In the genomic region with DNA sequence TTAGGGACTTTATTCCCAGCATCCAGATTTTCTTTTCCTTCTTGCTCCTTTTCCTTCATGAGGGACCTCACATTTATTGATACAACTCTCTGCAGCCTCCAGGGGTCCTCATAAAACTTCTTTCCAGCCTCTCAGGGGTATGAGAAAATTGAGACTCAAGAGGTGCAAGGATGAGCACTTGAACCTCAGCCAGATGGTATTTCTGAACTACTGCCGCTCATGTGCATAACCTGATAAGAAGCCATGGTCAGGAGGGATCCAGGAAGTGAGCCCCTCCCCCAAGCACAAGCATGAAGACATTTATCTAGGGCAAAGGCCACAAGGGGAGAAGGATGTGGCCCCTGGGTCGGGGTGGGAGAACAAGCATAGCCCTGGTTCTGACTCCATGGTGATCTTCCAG, we compare ENCODE assay signal across 1 cellular context.
TF ChIP-seq lines count a peak whose summit lies in the region.

No MANE protein-coding gene starts in this region.

TF ChIP-seq in K562, 482 proteins besides CTCF, POLR2A, EP300 and RAD21 (continued from another document and continues in another):
- TF ChIP-seq, protein P1, sequence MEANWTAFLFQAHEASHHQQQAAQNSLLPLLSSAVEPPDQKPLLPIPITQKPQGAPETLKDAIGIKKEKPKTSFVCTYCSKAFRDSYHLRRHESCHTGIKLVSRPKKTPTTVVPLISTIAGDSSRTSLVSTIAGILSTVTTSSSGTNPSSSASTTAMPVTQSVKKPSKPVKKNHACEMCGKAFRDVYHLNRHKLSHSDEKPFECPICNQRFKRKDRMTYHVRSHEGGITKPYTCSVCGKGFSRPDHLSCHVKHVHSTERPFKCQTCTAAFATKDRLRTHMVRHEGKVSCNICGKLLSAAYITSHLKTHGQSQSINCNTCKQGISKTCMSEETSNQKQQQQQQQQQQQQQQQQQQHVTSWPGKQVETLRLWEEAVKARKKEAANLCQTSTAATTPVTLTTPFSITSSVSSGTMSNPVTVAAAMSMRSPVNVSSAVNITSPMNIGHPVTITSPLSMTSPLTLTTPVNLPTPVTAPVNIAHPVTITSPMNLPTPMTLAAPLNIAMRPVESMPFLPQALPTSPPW (CRISPR knock-in tag; IDR thresholded peaks at IDR 0.05): peak; percentile 37
- TF ChIP-seq, protein P2, sequence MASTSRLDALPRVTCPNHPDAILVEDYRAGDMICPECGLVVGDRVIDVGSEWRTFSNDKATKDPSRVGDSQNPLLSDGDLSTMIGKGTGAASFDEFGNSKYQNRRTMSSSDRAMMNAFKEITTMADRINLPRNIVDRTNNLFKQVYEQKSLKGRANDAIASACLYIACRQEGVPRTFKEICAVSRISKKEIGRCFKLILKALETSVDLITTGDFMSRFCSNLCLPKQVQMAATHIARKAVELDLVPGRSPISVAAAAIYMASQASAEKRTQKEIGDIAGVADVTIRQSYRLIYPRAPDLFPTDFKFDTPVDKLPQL (IDR thresholded peaks at IDR 0.05; ENCODE audit: extremely low read depth, insufficient read length): no peak
- TF ChIP-seq ZC3H11A (IDR thresholded peaks at IDR 0.05; ENCODE audit: low read depth, low read length) (no peak), TAL1 (IDR thresholded peaks at IDR 0.05) (peak; percentile 83), NCOA6 (IDR thresholded peaks at IDR 0.05) (0 out of 2 replicates have a peak, but pooled peaks have one; percentile 23), NRF1 (conservative IDR thresholded peaks at IDR 0.05 in 1 of 2, IDR thresholded peaks at IDR 0.05 in 1 of 2) (0 out of 4 replicates have a peak, but pooled peaks of 1 of the 2 experiments have one; percentile 28), RBM17 (IDR thresholded peaks at IDR 0.05; ENCODE audit: borderline replicate concordance, low read depth, low read length) (no peak), C11orf30 (IDR thresholded peaks at IDR 0.05; ENCODE audit: low read depth) (no peak), FOXK2 (conservative IDR thresholded peaks at IDR 0.05 in 1 of 2, IDR thresholded peaks at IDR 0.05 in 1 of 2; ENCODE audit: low read depth in 2 of 2) (peak in 1 of 2 experiments; percentile 47; a peak in 1 of 4 replicates), ZNF707 (CRISPR knock-in tag; conservative IDR thresholded peaks at IDR 0.05) (no peak), TSC22D4 (tag; IDR thresholded peaks at IDR 0.05) (no peak), HOXB6 (CRISPR knock-in tag; IDR thresholded peaks at IDR 0.05; ENCODE audit: borderline replicate concordance) (no peak), KLF13 (tag; IDR thresholded peaks at IDR 0.05; ENCODE audit: borderline replicate concordance, low read depth) (no peak), KLF16 (IDR thresholded peaks at IDR 0.05) (peak; percentile 83), TCF3 (CRISPR knock-in tag; IDR thresholded peaks at IDR 0.05) (peak; percentile 89), SMAD4 (CRISPR knock-in tag; conservative IDR thresholded peaks at IDR 0.05) (peak; percentile 91), ZBTB7A (IDR thresholded peaks at IDR 0.05; ENCODE audit: borderline replicate concordance, control insufficient read depth, low read depth, low read length) (peak; percentile 54; the same call in 1 of the 2 replicates), CBFA2T2 (conservative IDR thresholded peaks at IDR 0.05) (peak; percentile 87), ZNF197 (CRISPR knock-in tag; IDR thresholded peaks at IDR 0.05; ENCODE audit: low read depth) (0 out of 2 replicates have a peak, but pooled peaks have one; percentile 39), STAT5A (IDR thresholded peaks at IDR 0.05; ENCODE audit: borderline replicate concordance, low read length) (peak; percentile 56; the same call in 1 of the 2 replicates), RCOR1 (IDR thresholded peaks at IDR 0.05; ENCODE audit: borderline replicate concordance in 1 of 2, low read depth in 2 of 2, low read length in 2 of 2) (peak; percentile 66 to 86; a peak in 3 of 4 replicates), MAFK (IDR thresholded peaks at IDR 0.05; ENCODE audit: low read length) (no peak), ZNF24 (IDR thresholded peaks at IDR 0.05) (peak; percentile 58; the same call in 1 of the 2 replicates), SMARCC2 (IDR thresholded peaks at IDR 0.05; ENCODE audit: low read depth) (no peak), MAZ (CRISPR knock-in tag; conservative IDR thresholded peaks at IDR 0.05 in 1 of 2, IDR thresholded peaks at IDR 0.05 in 1 of 2) (0 out of 4 replicates have a peak, but pooled peaks of 1 of the 2 experiments have one; percentile 21), NR2C1 (IDR thresholded peaks at IDR 0.05) (peak; percentile 41; the same call in 1 of the 2 replicates), NR2C1 (tag; IDR thresholded peaks at IDR 0.05) (no peak; the same call in 1 of the 2 replicates), ZKSCAN8 (CRISPR knock-in tag; IDR thresholded peaks at IDR 0.05) (no peak), HSF4 (CRISPR knock-in tag; IDR thresholded peaks at IDR 0.05; ENCODE audit: borderline replicate concordance) (no peak), TAF9B (IDR thresholded peaks at IDR 0.05; ENCODE audit: partially characterized antibody) (peak; percentile 54), RBFOX2 (IDR thresholded peaks at IDR 0.05; ENCODE audit: low read depth, low read length) (no peak)
- TF ChIP-seq, protein P3, sequence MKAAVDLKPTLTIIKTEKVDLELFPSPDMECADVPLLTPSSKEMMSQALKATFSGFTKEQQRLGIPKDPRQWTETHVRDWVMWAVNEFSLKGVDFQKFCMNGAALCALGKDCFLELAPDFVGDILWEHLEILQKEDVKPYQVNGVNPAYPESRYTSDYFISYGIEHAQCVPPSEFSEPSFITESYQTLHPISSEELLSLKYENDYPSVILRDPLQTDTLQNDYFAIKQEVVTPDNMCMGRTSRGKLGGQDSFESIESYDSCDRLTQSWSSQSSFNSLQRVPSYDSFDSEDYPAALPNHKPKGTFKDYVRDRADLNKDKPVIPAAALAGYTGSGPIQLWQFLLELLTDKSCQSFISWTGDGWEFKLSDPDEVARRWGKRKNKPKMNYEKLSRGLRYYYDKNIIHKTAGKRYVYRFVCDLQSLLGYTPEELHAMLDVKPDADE (conservative IDR thresholded peaks at IDR 0.05; ENCODE audit: control insufficient read depth, low read depth, low read length): peak; percentile 74; the same call in 1 of the 2 replicates
- TF ChIP-seq, protein P4, sequence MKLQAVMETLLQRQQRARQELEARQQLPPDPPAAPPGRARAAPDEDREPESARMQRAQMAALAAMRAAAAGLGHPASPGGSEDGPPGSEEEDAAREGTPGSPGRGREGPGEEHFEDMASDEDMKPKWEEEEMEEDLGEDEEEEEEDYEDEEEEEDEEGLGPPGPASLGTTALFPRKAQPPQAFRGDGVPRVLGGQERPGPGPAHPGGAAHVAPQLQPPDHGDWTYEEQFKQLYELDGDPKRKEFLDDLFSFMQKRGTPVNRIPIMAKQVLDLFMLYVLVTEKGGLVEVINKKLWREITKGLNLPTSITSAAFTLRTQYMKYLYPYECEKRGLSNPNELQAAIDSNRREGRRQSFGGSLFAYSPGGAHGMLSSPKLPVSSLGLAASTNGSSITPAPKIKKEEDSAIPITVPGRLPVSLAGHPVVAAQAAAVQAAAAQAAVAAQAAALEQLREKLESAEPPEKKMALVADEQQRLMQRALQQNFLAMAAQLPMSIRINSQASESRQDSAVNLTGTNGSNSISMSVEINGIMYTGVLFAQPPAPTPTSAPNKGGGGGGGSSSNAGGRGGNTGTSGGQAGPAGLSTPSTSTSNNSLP (IDR thresholded peaks at IDR 0.05; ENCODE audit: borderline replicate concordance, low read depth, low read length): 0 out of 2 replicates have a peak, but pooled peaks have one; percentile 32
- TF ChIP-seq, protein P5, sequence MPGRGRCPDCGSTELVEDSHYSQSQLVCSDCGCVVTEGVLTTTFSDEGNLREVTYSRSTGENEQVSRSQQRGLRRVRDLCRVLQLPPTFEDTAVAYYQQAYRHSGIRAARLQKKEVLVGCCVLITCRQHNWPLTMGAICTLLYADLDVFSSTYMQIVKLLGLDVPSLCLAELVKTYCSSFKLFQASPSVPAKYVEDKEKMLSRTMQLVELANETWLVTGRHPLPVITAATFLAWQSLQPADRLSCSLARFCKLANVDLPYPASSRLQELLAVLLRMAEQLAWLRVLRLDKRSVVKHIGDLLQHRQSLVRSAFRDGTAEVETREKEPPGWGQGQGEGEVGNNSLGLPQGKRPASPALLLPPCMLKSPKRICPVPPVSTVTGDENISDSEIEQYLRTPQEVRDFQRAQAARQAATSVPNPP (IDR thresholded peaks at IDR 0.05; ENCODE audit: borderline replicate concordance, insufficient read depth, insufficient read length): no peak
- TF ChIP-seq, protein P6, sequence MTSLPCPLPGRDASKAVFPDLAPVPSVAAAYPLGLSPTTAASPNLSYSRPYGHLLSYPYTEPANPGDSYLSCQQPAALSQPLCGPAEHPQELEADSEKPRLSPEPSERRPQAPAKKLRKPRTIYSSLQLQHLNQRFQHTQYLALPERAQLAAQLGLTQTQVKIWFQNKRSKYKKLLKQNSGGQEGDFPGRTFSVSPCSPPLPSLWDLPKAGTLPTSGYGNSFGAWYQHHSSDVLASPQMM (CRISPR knock-in tag; IDR thresholded peaks at IDR 0.05): no peak
- TF ChIP-seq, protein P7, sequence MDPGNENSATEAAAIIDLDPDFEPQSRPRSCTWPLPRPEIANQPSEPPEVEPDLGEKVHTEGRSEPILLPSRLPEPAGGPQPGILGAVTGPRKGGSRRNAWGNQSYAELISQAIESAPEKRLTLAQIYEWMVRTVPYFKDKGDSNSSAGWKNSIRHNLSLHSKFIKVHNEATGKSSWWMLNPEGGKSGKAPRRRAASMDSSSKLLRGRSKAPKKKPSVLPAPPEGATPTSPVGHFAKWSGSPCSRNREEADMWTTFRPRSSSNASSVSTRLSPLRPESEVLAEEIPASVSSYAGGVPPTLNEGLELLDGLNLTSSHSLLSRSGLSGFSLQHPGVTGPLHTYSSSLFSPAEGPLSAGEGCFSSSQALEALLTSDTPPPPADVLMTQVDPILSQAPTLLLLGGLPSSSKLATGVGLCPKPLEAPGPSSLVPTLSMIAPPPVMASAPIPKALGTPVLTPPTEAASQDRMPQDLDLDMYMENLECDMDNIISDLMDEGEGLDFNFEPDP (CRISPR knock-in tag; IDR thresholded peaks at IDR 0.05): no peak
- TF ChIP-seq, protein P8, sequence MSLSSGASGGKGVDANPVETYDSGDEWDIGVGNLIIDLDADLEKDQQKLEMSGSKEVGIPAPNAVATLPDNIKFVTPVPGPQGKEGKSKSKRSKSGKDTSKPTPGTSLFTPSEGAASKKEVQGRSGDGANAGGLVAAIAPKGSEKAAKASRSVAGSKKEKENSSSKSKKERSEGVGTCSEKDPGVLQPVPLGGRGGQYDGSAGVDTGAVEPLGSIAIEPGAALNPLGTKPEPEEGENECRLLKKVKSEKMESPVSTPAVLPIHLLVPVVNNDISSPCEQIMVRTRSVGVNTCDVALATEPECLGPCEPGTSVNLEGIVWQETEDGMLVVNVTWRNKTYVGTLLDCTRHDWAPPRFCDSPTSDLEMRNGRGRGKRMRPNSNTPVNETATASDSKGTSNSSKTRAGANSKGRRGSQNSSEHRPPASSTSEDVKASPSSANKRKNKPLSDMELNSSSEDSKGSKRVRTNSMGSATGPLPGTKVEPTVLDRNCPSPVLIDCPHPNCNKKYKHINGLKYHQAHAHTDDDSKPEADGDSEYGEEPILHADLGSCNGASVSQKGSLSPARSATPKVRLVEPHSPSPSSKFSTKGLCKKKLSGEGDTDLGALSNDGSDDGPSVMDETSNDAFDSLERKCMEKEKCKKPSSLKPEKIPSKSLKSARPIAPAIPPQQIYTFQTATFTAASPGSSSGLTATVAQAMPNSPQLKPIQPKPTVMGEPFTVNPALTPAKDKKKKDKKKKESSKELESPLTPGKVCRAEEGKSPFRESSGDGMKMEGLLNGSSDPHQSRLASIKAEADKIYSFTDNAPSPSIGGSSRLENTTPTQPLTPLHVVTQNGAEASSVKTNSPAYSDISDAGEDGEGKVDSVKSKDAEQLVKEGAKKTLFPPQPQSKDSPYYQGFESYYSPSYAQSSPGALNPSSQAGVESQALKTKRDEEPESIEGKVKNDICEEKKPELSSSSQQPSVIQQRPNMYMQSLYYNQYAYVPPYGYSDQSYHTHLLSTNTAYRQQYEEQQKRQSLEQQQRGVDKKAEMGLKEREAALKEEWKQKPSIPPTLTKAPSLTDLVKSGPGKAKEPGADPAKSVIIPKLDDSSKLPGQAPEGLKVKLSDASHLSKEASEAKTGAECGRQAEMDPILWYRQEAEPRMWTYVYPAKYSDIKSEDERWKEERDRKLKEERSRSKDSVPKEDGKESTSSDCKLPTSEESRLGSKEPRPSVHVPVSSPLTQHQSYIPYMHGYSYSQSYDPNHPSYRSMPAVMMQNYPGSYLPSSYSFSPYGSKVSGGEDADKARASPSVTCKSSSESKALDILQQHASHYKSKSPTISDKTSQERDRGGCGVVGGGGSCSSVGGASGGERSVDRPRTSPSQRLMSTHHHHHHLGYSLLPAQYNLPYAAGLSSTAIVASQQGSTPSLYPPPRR (CRISPR knock-in tag; IDR thresholded peaks at IDR 0.05; ENCODE audit: borderline replicate concordance): no peak
- TF ChIP-seq, protein P9, sequence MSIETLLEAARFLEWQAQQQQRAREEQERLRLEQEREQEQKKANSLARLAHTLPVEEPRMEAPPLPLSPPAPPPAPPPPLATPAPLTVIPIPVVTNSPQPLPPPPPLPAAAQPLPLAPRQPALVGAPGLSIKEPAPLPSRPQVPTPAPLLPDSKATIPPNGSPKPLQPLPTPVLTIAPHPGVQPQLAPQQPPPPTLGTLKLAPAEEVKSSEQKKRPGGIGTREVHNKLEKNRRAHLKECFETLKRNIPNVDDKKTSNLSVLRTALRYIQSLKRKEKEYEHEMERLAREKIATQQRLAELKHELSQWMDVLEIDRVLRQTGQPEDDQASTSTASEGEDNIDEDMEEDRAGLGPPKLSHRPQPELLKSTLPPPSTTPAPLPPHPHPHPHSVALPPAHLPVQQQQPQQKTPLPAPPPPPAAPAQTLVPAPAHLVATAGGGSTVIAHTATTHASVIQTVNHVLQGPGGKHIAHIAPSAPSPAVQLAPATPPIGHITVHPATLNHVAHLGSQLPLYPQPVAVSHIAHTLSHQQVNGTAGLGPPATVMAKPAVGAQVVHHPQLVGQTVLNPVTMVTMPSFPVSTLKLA (conservative IDR thresholded peaks at IDR 0.05): peak; percentile 29 to 49; a peak in 1 of 4 replicates
- TF ChIP-seq, protein P10, sequence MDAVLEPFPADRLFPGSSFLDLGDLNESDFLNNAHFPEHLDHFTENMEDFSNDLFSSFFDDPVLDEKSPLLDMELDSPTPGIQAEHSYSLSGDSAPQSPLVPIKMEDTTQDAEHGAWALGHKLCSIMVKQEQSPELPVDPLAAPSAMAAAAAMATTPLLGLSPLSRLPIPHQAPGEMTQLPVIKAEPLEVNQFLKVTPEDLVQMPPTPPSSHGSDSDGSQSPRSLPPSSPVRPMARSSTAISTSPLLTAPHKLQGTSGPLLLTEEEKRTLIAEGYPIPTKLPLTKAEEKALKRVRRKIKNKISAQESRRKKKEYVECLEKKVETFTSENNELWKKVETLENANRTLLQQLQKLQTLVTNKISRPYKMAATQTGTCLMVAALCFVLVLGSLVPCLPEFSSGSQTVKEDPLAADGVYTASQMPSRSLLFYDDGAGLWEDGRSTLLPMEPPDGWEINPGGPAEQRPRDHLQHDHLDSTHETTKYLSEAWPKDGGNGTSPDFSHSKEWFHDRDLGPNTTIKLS (IDR thresholded peaks at IDR 0.05; ENCODE audit: borderline replicate concordance, low read depth): no peak
